ENCODE assay signal across 39 cellular contexts in genomic region chr16:8561496-8561895, GRCh38. TPM values are rescaled to one million over a fixed set of nuclear protein-coding genes. Genes with fewer than 3 reads are reported as not detected.
"Had no signal": no experiment of that assay in that cellular context is flagged by ENCODE, and none has a peak within 500 bp of the region (broad histone marks: within the 10 kb centered on the region; RNA-seq: fewer than 3 reads in every experiment).

No MANE protein-coding gene starts in this region.

- DNase-seq: Karpas-422, Kasumi-1, MG63, MM.1S, MV-4-11, NCI-H1048, NCI-H1092, NCI-H1092 treated with DMSO at 0.1 percent for 48 hours, NCI-H1105, NCI-H1105 treated with DMSO at 0.1 percent for 48 hours, NCI-H1417, NCI-H1417 treated with DMSO at 0.1 percent for 48 hours, NCI-H1436, NCI-H1436 treated with DMSO at 0.1 percent for 48 hours, NCI-H146, NCI-H1694, NCI-H1694 treated with DMSO at 0.1 percent for 48 hours, NCI-H187, NCI-H187 treated with DMSO at 0.1 percent for 48 hours, NCI-H1930, NCI-H2029, NCI-H2029 treated with DMSO at 0.1 percent for 48 hours, NCI-H2081, NCI-H2081 treated with DMSO at 0.1 percent for 48 hours, NCI-H2107, NCI-H2171, NCI-H2171 treated with DMSO at 0.1 percent for 48 hours, NCI-H2227 treated with DMSO at 0.1 percent for 48 hours, NCI-H226, NCI-H345, NCI-H446, NCI-H446 treated with DMSO at 0.1 percent for 48 hours, NCI-H510A, NCI-H510A treated with DMSO at 0.1 percent for 48 hours, NCI-H524 had no signal

- H3K4me3 ChIP-seq: MG63 had no signal

- H3K36me3 ChIP-seq: MG63 had no signal

RNA-seq across cellular contexts. Expression of gene TMEM114, which starts 28.8 kb away (rescaled TPM):
- total RNA-seq: LHCN-M2, M059J, MCF 10A, NCI-H460 had no signal
